ENCODE assay signal across 12 cellular contexts in genomic region chr10:72109619-72110215, GRCh38. TPM values are rescaled to one million over a fixed set of nuclear protein-coding genes. Genes with fewer than 3 reads are reported as not detected.
A peak's percentile ranks its signal among the peaks of the same experiment; 100 is the strongest.
DNase-seq lines count a peak whose midpoint lies in the region; ATAC-seq and TF ChIP-seq lines count a peak whose summit lies in the region.
"Had no signal": no experiment of that assay in that cellular context is flagged by ENCODE, and none has a peak within 500 bp of the region (broad histone marks: within the 10 kb centered on the region; RNA-seq: fewer than 3 reads in every experiment).

No MANE protein-coding gene starts in this region.

- CTCF ChIA-PET in T-cell (lab: Charles Lee) = no interaction called here

- no peaks in the 10 kb centered on the region for H3K36me3 ChIP-seq in cardiac muscle cell
- H3K36me3 ChIP-seq: brain microvascular endothelial cell had no signal

- no peaks in the 10 kb centered on the region for H3K9me3 ChIP-seq in cardiac muscle cell (ENCODE audit: low read depth)

- H3K27me3 ChIP-seq in cardiac muscle cell = no peaks in the 10 kb centered on the region
- H3K27me3 ChIP-seq: brain microvascular endothelial cell had no signal

- H3K27ac Mint-ChIP-seq in T-cell = peak overlapping the region; percentile 92 to 94
- peak overlapping the region; percentile 60 to 82 for H3K27ac Mint-ChIP-seq in effector memory CD8-positive, alpha-beta T cell
- peak overlapping the region; percentile 72 to 79 for H3K27ac Mint-ChIP-seq in stimulated activated naive CD8-positive, alpha-beta T cell treated with anti-CD3 and anti-CD28 coated beads, Interleukin-15, amount 100 ng/mL, for 72 hours

- intact Hi-C loops in Right ventricle myocardium superior (cut with DNase I) = loop anchor here (10.0 kb wide), 1 partner anchor 55 kb away; no protein-coding TSS in a partner anchor

- no peaks in the 10 kb centered on the region for H3K9me3 Mint-ChIP-seq in T-cell
- no peaks in the 10 kb centered on the region for H3K9me3 Mint-ChIP-seq in effector memory CD8-positive, alpha-beta T cell
- H3K9me3 Mint-ChIP-seq in stimulated activated naive CD8-positive, alpha-beta T cell treated with anti-CD3 and anti-CD28 coated beads, Interleukin-15, amount 100 ng/mL, for 72 hours = no peaks in the 10 kb centered on the region

- peaks cover 74 to 80% (median 79%) of the 10 kb centered on the region in 3 donors for H3K4me1 Mint-ChIP-seq in T-cell
- peaks cover 28 to 34% of the 10 kb centered on the region in 2 donors for H3K4me1 Mint-ChIP-seq in effector memory CD8-positive, alpha-beta T cell (ENCODE audit: low read depth in 2 of 2)
- peaks cover 79% of the 10 kb centered on the region for H3K4me1 Mint-ChIP-seq in stimulated activated naive CD8-positive, alpha-beta T cell treated with anti-CD3 and anti-CD28 coated beads, Interleukin-15, amount 100 ng/mL, for 72 hours

- H3K27me3 Mint-ChIP-seq in T-cell = no peaks in the 10 kb centered on the region
- H3K27me3 Mint-ChIP-seq in effector memory CD8-positive, alpha-beta T cell = no peaks in the 10 kb centered on the region
- H3K27me3 Mint-ChIP-seq in stimulated activated naive CD8-positive, alpha-beta T cell treated with anti-CD3 and anti-CD28 coated beads, Interleukin-15, amount 100 ng/mL, for 72 hours = no peaks in the 10 kb centered on the region

- no peak for TF ChIP-seq CTCF in cardiac muscle cell (IDR thresholded peaks at IDR 0.05; ENCODE audit: low read depth, low read length)

- POLR2A ChIA-PET in T-cell (lab: Charles Lee) = no interaction called here

- H3K4me3 ChIP-seq in cardiac muscle cell = no peak overlapping the region
- H3K4me3 ChIP-seq: GM23248 had no signal

- H3K4me1 ChIP-seq in cardiac muscle cell (ENCODE audit: low read depth) = peaks cover 18% of the 10 kb centered on the region

- peak overlapping the region; percentile 72 for H3K27ac ChIP-seq in cardiac muscle cell
- H3K27ac ChIP-seq: brain microvascular endothelial cell, GM23248 had no signal

- peak overlapping the region; percentile 58 to 74 (median 68) for H3K4me3 Mint-ChIP-seq in T-cell
- peak overlapping the region in 1 of 2 donors; percentile 51 for H3K4me3 Mint-ChIP-seq in effector memory CD8-positive, alpha-beta T cell
- H3K4me3 Mint-ChIP-seq in stimulated activated naive CD8-positive, alpha-beta T cell treated with anti-CD3 and anti-CD28 coated beads, Interleukin-15, amount 100 ng/mL, for 72 hours = peak overlapping the region; percentile 38 to 80

- ATAC-seq in Right ventricle myocardium superior (ENCODE audit: poor library complexity) (no peak), T-cell (replicated peaks in 1 of 4) (peak; percentile 53 to 60 (median 56)), GM21390 (IDR thresholded peaks at IDR 0.05; ENCODE audit: unreplicated experiment) (no peak), GM21529 (IDR thresholded peaks at IDR 0.05; ENCODE audit: unreplicated experiment) (no peak)
- peak; percentile 61 for ATAC-seq in effector memory CD8-positive, alpha-beta T cell (replicated peaks)
- peak; percentile 48 for ATAC-seq in stimulated activated naive CD8-positive, alpha-beta T cell treated with anti-CD3 and anti-CD28 coated beads, Interleukin-15, amount 100 ng/mL, for 72 hours

- peaks cover 15% of the 10 kb centered on the region for H3K36me3 Mint-ChIP-seq in T-cell
- H3K36me3 Mint-ChIP-seq in effector memory CD8-positive, alpha-beta T cell (ENCODE audit: insufficient read depth) = no peaks in the 10 kb centered on the region

- DNase-seq in cardiac muscle cell (ENCODE audit: low read depth in 1 of 2, low spot score in 1 of 2) = no peak
- no peak for DNase-seq in Right ventricle myocardium superior
- DNase-seq in T-cell = peak in 1 of 34 experiments; percentile 8
- no peak for DNase-seq in effector memory CD8-positive, alpha-beta T cell
- no peak for DNase-seq in stimulated activated naive CD8-positive, alpha-beta T cell treated with anti-CD3 and anti-CD28 coated beads, Interleukin-15, amount 100 ng/mL, for 72 hours
- no peak for DNase-seq in germinal center (ENCODE audit: low spot score)
- DNase-seq: brain microvascular endothelial cell, DMS53, GM23248, NCI-H1092 treated with DMSO at 0.1 percent for 48 hours had no signal

RNA-seq across cellular contexts. Expression of gene SPOCK2, which starts 21.4 kb away (rescaled TPM):
- total RNA-seq in cardiac muscle cell = 1.3 and 5.0 TPM in 2 replicates
- 0.85 and 3.9 TPM in 2 replicates for polyA plus RNA-seq in cardiac muscle cell
- 9.6 TPM for total RNA-seq in Right ventricle myocardium superior
- total RNA-seq in T-cell = 100 to 1,000 TPM; 501 to 684 (median 547) TPM
- total RNA-seq: GM23248 had no signal

Comparison
In these comparisons a context has a peak if more than half of its experiments do, and no peak if none do; other contexts are left out.
1. ATAC-seq: peak in T-cell (4 of 4), effector memory CD8-positive, alpha-beta T cell (single experiment) and stimulated activated naive CD8-positive, alpha-beta T cell treated with anti-CD3 and anti-CD28 coated beads, Interleukin-15, amount 100 ng/mL, for 72 hours (single experiment); none in Right ventricle myocardium superior (single experiment), GM21390 (single experiment) and GM21529 (single experiment).
2. RNA of gene SPOCK2, which starts 21.4 kb away (total RNA-seq): 501 to 684 TPM in T-cell; 9.6 TPM in Right ventricle myocardium superior (single experiment) and 1.3 to 5.0 TPM in cardiac muscle cell; every median in the first group is over 10 times any median in the second.
3. Peak in every context shown above with its lines, with median percentiles within 50 percentile points of each other: H3K27ac Mint-ChIP-seq.